Comparison of ENCODE assay signal across 8 cellular contexts in genomic region chr16:56657555-56658430, GRCh38. TPM values are rescaled to one million over a fixed set of nuclear protein-coding genes. Genes with fewer than 3 reads are reported as not detected.
DNase-seq lines count a peak whose midpoint lies in the region; ATAC-seq and TF ChIP-seq lines count a peak whose summit lies in the region.

MT1F (plus strand) TSS chr16:56657959; CDS start chr16:56658059, 100 bp downstream.

- peak within 1 kb of the TSS; percentile 25; the same call in 1 of the 2 replicates for H3K9ac ChIP-seq in SU-DHL-6 (ENCODE audit: low read length)

- H3K4me1 Mint-ChIP-seq in Caco-2 (ENCODE audit: low read depth, unreplicated experiment) = no peaks in the 10 kb centered on the region
- H3K4me1 Mint-ChIP-seq in activated naive CD8-positive, alpha-beta T cell treated with anti-CD3 and anti-CD28 coated beads, Interleukin-2, amount 50 U/mL, for 24 hours = peaks cover 18% of the 10 kb centered on the region
- peaks cover 5% of the 10 kb centered on the region for H3K4me1 Mint-ChIP-seq in progenitor cell of endocrine pancreas (ENCODE audit: low read depth)
- peaks cover 10% of the 10 kb centered on the region for H3K4me1 Mint-ChIP-seq in type B pancreatic cell (ENCODE audit: unreplicated experiment)

- H3K27me3 Mint-ChIP-seq in Caco-2 (ENCODE audit: insufficient read depth, unreplicated experiment) = peaks cover 13% of the 10 kb centered on the region
- peaks cover 4% of the 10 kb centered on the region for H3K27me3 Mint-ChIP-seq in activated naive CD8-positive, alpha-beta T cell treated with anti-CD3 and anti-CD28 coated beads, Interleukin-2, amount 50 U/mL, for 24 hours
- H3K27me3 Mint-ChIP-seq in progenitor cell of endocrine pancreas = peaks cover 87% of the 10 kb centered on the region
- H3K27me3 Mint-ChIP-seq in type B pancreatic cell = peaks cover 89% of the 10 kb centered on the region

- no peaks in the 10 kb centered on the region for H3K79me2 ChIP-seq in SU-DHL-6 (ENCODE audit: insufficient read depth, low read length)

- POLR2A ChIA-PET in Caco-2 (lab: Charles Lee) = interaction anchor here (0.6 to 0.8 kb wide), 10 partner anchors 18 to 647 kb away, joined by 3 to 9 read pairs (median 4); partner anchors contain the start of gene MT2A

- H3K4me3 Mint-ChIP-seq in Caco-2 (ENCODE audit: unreplicated experiment) (peak within 1 kb of the TSS; percentile 81), progenitor cell of endocrine pancreas (ENCODE audit: low read depth) (peak within 1 kb of the TSS; percentile 84), type B pancreatic cell (peak within 1 kb of the TSS; percentile 93)
- H3K4me3 Mint-ChIP-seq in activated naive CD8-positive, alpha-beta T cell treated with anti-CD3 and anti-CD28 coated beads, Interleukin-2, amount 50 U/mL, for 24 hours = peak within 1 kb of the TSS; percentile 85

- H3K36me3 ChIP-seq in Caco-2 (ENCODE audit: control insufficient read depth, insufficient read depth, low read length) (no peaks in the 10 kb centered on the region), SU-DHL-6 (ENCODE audit: low read length) (no peaks in the 10 kb centered on the region)

- H3K4me1 ChIP-seq in Caco-2 = peaks cover 11% of the 10 kb centered on the region

- H3K27me3 ChIP-seq in Caco-2 (replicated peaks; ENCODE audit: control insufficient read depth, insufficient read depth, low read length) = no peaks in the 10 kb centered on the region; the same call in 1 of the 2 replicates
- no peaks in the 10 kb centered on the region for H3K27me3 ChIP-seq in SU-DHL-6 (ENCODE audit: low read length)

- no peaks in the 10 kb centered on the region for H3F3A ChIP-seq in SU-DHL-6 (ENCODE audit: insufficient read depth)

- DNase-seq in Caco-2 (peak; percentile 88 to 97), HuH-7 (ENCODE audit: low spot score) (peak; percentile 84), left cardiac atrium (peak; percentile 78), progenitor cell of endocrine pancreas (ENCODE audit: low spot score, unreplicated experiment) (peak; percentile 52), type B pancreatic cell (ENCODE audit: extremely low spot score, unreplicated experiment) (no peak), epidermal melanocyte (ENCODE audit: insufficient read length, low spot score) (no peak)
- peak; percentile 67 for DNase-seq in activated naive CD8-positive, alpha-beta T cell treated with anti-CD3 and anti-CD28 coated beads, Interleukin-2, amount 50 U/mL, for 24 hours

- H3K27ac ChIP-seq in SU-DHL-6 (ENCODE audit: low read depth, low read length) = no peak within 1 kb of the TSS

- H3K9me3 ChIP-seq in Caco-2 = no peaks in the 10 kb centered on the region
- no peaks in the 10 kb centered on the region for H3K9me3 ChIP-seq in SU-DHL-6 (ENCODE audit: insufficient read depth, low read length)

- intact Hi-C loops in Caco-2 (cut with micrococcal nuclease; ENCODE audit: unreplicated experiment) (loop anchor here (1.0 to 5.0 kb wide), 3 partner anchors 8 to 50 kb away; partner anchors contain the start of gene MT2A), left cardiac atrium (cut with DNase I) (loop anchor here in 1 of 2 donors (2.0 kb wide), 1 partner anchor 19 kb away; the partner anchor contains the start of gene MT1A)

- peak; percentile 75 for ATAC-seq in activated naive CD8-positive, alpha-beta T cell treated with anti-CD3 and anti-CD28 coated beads, Interleukin-2, amount 50 U/mL, for 24 hours
- peak; percentile 90 to 96 for ATAC-seq in left cardiac atrium

- H3K36me3 Mint-ChIP-seq in Caco-2 (ENCODE audit: insufficient read depth, unreplicated experiment) = peaks cover 5% of the 10 kb centered on the region
- H3K36me3 Mint-ChIP-seq in activated naive CD8-positive, alpha-beta T cell treated with anti-CD3 and anti-CD28 coated beads, Interleukin-2, amount 50 U/mL, for 24 hours (ENCODE audit: low read depth) = no peaks in the 10 kb centered on the region
- H3K36me3 Mint-ChIP-seq in progenitor cell of endocrine pancreas (ENCODE audit: insufficient read depth) = no peaks in the 10 kb centered on the region
- no peaks in the 10 kb centered on the region for H3K36me3 Mint-ChIP-seq in type B pancreatic cell

- no peaks in the 10 kb centered on the region for H3K9me2 ChIP-seq in SU-DHL-6 (replicated peaks; ENCODE audit: insufficient read depth, low read length)

- H3K27ac Mint-ChIP-seq in Caco-2 (ENCODE audit: unreplicated experiment) (no peak within 1 kb of the TSS), progenitor cell of endocrine pancreas (peak within 1 kb of the TSS; percentile 75), type B pancreatic cell (peak within 1 kb of the TSS; percentile 78)
- peak within 1 kb of the TSS; percentile 30 for H3K27ac Mint-ChIP-seq in activated naive CD8-positive, alpha-beta T cell treated with anti-CD3 and anti-CD28 coated beads, Interleukin-2, amount 50 U/mL, for 24 hours

- H3K4me3 ChIP-seq in Caco-2 (ENCODE audit: low read depth, low read length) (peak within 1 kb of the TSS; percentile 69), SU-DHL-6 (ENCODE audit: insufficient read depth, low read length, poor library complexity, severe bottlenecking) (peak within 1 kb of the TSS; percentile 47)

- CTCF ChIA-PET in Caco-2 (lab: Charles Lee) = interaction anchor here (0.6 to 1.5 kb wide), 10 partner anchors 13 to 302 kb away, joined by 3 to 10 read pairs (median 4); partner anchors contain the start of genes NUDT21 and OGFOD1

- H2AFZ ChIP-seq in SU-DHL-6 (ENCODE audit: low read depth, low read length, severe bottlenecking) = peak within 1 kb of the TSS; percentile 63

- BruUV-seq in Caco-2 (replicated peaks; lab: Mats Ljungman, UMichigan) = no TSS peak

- H4K20me1 ChIP-seq in SU-DHL-6 (ENCODE audit: low read depth, low read length) = no peaks in the 10 kb centered on the region

- H3K9me3 Mint-ChIP-seq in Caco-2 (ENCODE audit: unreplicated experiment) (no peaks in the 10 kb centered on the region), progenitor cell of endocrine pancreas (ENCODE audit: low read depth) (no peaks in the 10 kb centered on the region), type B pancreatic cell (no peaks in the 10 kb centered on the region)
- no peaks in the 10 kb centered on the region for H3K9me3 Mint-ChIP-seq in activated naive CD8-positive, alpha-beta T cell treated with anti-CD3 and anti-CD28 coated beads, Interleukin-2, amount 50 U/mL, for 24 hours

- H3K4me2 ChIP-seq in SU-DHL-6 (ENCODE audit: low read depth, low read length, poor library complexity, severe bottlenecking) = peak within 1 kb of the TSS; percentile 52

- peak in 1 of 2 experiments; percentile 9 for TF ChIP-seq CTCF in Caco-2 (IDR thresholded peaks at IDR 0.05; ENCODE audit: insufficient read depth in 1 of 2, low read depth in 1 of 2, low read length in 1 of 2, severe bottlenecking in 1 of 2, unreplicated experiment in 1 of 2)
- TF ChIP-seq CTCF in SU-DHL-6 (IDR thresholded peaks at IDR 0.05; ENCODE audit: insufficient read depth, low read length, poor library complexity, severe bottlenecking) = no peak
- no peak for TF ChIP-seq CTCF in progenitor cell of endocrine pancreas (IDR thresholded peaks at IDR 0.05; ENCODE audit: unreplicated experiment)
- no peak for TF ChIP-seq CTCF in type B pancreatic cell (conservative IDR thresholded peaks at IDR 0.05)

RNA-seq across cellular contexts. Expression of gene MT1F, which starts in this region (rescaled TPM):
- total RNA-seq in Caco-2 (2022) (2.8 and 12.5 TPM in 2 replicates), left cardiac atrium (1 to 10 TPM; 6.7 to 7.9 TPM), progenitor cell of endocrine pancreas (6.3 and 7.2 TPM in 2 replicates), type B pancreatic cell (ENCODE audit: low replicate concordance) (5.9 and 6.5 TPM in 2 replicates)

Comparison
In these comparisons a context has a peak if more than half of its experiments do, and no peak if none do; other contexts are left out.
1. DNase-seq: peak in Caco-2 (2 of 2), HuH-7 (single experiment), activated naive CD8-positive, alpha-beta T cell treated with anti-CD3 and anti-CD28 coated beads, Interleukin-2, amount 50 U/mL, for 24 hours (single experiment), left cardiac atrium (single experiment) and progenitor cell of endocrine pancreas (single experiment); none in type B pancreatic cell (single experiment) and epidermal melanocyte (single experiment).
2. Peak in every context shown above with its lines, with median percentiles within 50 percentile points of each other: H3K4me3 Mint-ChIP-seq.